Comparison of ENCODE assay signal across 11 cellular contexts in the genomic region with DNA sequence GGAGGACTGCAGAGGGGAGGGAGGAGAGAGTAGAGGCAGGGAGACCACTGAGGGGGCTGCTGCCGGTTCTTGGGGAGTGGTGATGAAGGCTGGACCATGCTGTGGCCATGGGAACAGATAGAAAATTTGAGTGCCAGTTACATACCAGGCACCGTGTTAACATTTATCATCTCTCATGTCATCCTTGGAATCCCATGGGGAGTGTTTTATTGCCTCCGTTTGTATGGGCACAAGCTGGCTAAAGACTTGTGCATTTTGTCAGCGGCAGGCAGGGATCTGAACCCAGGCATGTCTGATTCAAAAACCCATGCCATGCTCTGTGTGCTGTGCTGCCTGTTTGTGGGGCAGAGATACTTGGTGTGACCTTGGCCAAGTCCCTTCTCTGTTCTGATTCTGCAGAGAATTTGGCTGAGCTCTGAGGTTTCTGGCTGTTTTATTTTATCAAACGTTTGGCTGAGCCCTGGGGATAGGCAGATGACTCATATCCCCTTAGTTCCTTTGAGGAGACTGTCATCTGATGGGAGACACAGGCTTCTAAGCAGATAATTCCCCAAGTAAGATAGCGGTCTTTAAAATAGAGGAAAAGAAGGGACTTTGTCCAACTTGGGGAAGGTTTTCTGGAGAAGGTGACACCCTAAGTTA. TPM values are rescaled to one million over a fixed set of nuclear protein-coding genes. Genes with fewer than 3 reads are reported as not detected.
DNase-seq lines count a peak whose midpoint lies in the region; ATAC-seq and TF ChIP-seq lines count a peak whose summit lies in the region.
"Had no signal": no experiment of that assay in that cellular context is flagged by ENCODE, and none has a peak within 500 bp of the region (broad histone marks: within the 10 kb centered on the region; RNA-seq: fewer than 3 reads in every experiment).

No MANE protein-coding gene starts in this region.

- H2AFZ ChIP-seq in GM23248, result no peak overlapping the region

- H4K20me1 ChIP-seq in GM23248 (ENCODE audit: insufficient read depth), result no peaks in the 10 kb centered on the region

- H3K27ac ChIP-seq in GM23248 (no peak overlapping the region), gastrocnemius medialis (peak overlapping the region; percentile 69 to 79 (median 74))

- H3K27me3 ChIP-seq in GM23248 (replicated peaks; ENCODE audit: insufficient read depth) (no peaks in the 10 kb centered on the region), gastrocnemius medialis (no peaks in the 10 kb centered on the region)
- H3K27me3 ChIP-seq: dorsolateral prefrontal cortex had no signal

- peak overlapping the region; percentile 37 for H3K4me2 ChIP-seq in GM23248 (ENCODE audit: unreplicated experiment)

- DNase-seq in GM23248 (peak; percentile 80), SW 1271 (lab: John Stamatoyannopoulos, UW) (peak; percentile 24 to 48), fibroblast of peridontal ligament (ENCODE audit: extremely low read depth) (peak; percentile 40), gastrocnemius medialis (no peak), NCI-H2107 treated with DMSO at 0.1 percent for 48 hours (lab: John Stamatoyannopoulos, UW; ENCODE audit: unreplicated experiment) (no peak), NAMALWA (ENCODE audit: low spot score) (no peak), NCI-H524 treated with DMSO at 0.1 percent for 48 hours (lab: John Stamatoyannopoulos, UW) (no peak), inferior parietal cortex (ENCODE audit: extremely low spot score) (no peak)
- DNase-seq: activated T-cell treated with anti-CD3 and anti-CD28 coated beads, Interleukin-2, amount 50 U/mL, for 48 hours; NCI-H446 treated with DMSO at 0.1 percent for 48 hours had no signal

- no peak for TF ChIP-seq CTCF in gastrocnemius medialis (IDR thresholded peaks at IDR 0.05 in 4 of 5, conservative IDR thresholded peaks at IDR 0.05 in 1 of 5)

- 18% methylated on average over 6 of the region's 6 CpGs for WGBS in GM23248 (ENCODE audit: low coverage in 1 of 2, low lambda C conversion rate in 2 of 2, missing lambda C conversion rate in 2 of 2), 2 experiments

- no peaks in the 10 kb centered on the region for H3K9me2 ChIP-seq in GM23248 (ENCODE audit: insufficient read depth)

- H3K36me3 ChIP-seq in GM23248 (ENCODE audit: low read depth), result no peaks in the 10 kb centered on the region
- no peaks in the 10 kb centered on the region for H3K36me3 ChIP-seq in gastrocnemius medialis

- peaks cover 14% of the 10 kb centered on the region for H3F3A ChIP-seq in GM23248 (ENCODE audit: insufficient read depth)

- H3K4me1 ChIP-seq in GM23248 (ENCODE audit: insufficient read depth), result peaks cover 26% of the 10 kb centered on the region
- H3K4me1 ChIP-seq in gastrocnemius medialis, result peaks cover 62 to 74% of the 10 kb centered on the region in 2 donors

- in situ Hi-C loops in GM23248 (cut with MboI), result no loop called here
- in situ Hi-C loops in gastrocnemius medialis (cut with MboI; ENCODE audit: low sequenced_read_pairs in 4 of 4), result loop anchor here in 1 of 4 donors (5.0 kb wide), 1 partner anchor 40 kb away; no protein-coding TSS in a partner anchor

- intact Hi-C loops in gastrocnemius medialis (cut with DNase I; ENCODE audit: low total_unique reads), result no loop called here

- H3K9me3 ChIP-seq in GM23248 (ENCODE audit: low read depth), result no peaks in the 10 kb centered on the region
- no peaks in the 10 kb centered on the region for H3K9me3 ChIP-seq in gastrocnemius medialis

- 0 out of 2 replicates have a peak overlapping the region, but pooled peaks have one; percentile 2 for H3K9ac ChIP-seq in GM23248

- ATAC-seq in gastrocnemius medialis, result peak in 1 of 2 donors; percentile 40

- no peaks in the 10 kb centered on the region for H3K79me2 ChIP-seq in GM23248 (ENCODE audit: insufficient read depth)

- H3K4me3 ChIP-seq in GM23248 (no peak overlapping the region), gastrocnemius medialis (no peak overlapping the region)
- H3K4me3 ChIP-seq: dorsolateral prefrontal cortex had no signal

- no peak for TF ChIP-seq POLR2A in gastrocnemius medialis (IDR thresholded peaks at IDR 0.05)

RNA-seq across cellular contexts. Expression of a gene that starts 22.2 kb away (rescaled TPM):
- 2.3 and 3.9 TPM in 2 replicates for total RNA-seq in GM23248 (2014; rRNA removed; shearing (Covaris generic))
- 1.0 and 1.6 TPM in 2 replicates for polyA plus RNA-seq in GM23248 (2016; fragmentation: Nextera tagmentation; extraction: Ambion mirVana)
- 1 to 10 TPM in 2 of 4 donors, under 1 TPM in 2; 0.42 to 1.4 (median 0.95) TPM for total RNA-seq in gastrocnemius medialis

Comparison
In these comparisons a context has a peak if more than half of its experiments do, and no peak if none do; other contexts are left out.
1. DNase-seq: peak in GM23248 (single experiment), SW 1271 (2 of 2) and fibroblast of peridontal ligament (single experiment); none in gastrocnemius medialis (0 of 2), NCI-H2107 treated with DMSO at 0.1 percent for 48 hours (single experiment), NAMALWA (single experiment), NCI-H524 treated with DMSO at 0.1 percent for 48 hours (single experiment) and inferior parietal cortex (single experiment).